Comparison of ENCODE assay signal across 8 cellular contexts in the genomic region with DNA sequence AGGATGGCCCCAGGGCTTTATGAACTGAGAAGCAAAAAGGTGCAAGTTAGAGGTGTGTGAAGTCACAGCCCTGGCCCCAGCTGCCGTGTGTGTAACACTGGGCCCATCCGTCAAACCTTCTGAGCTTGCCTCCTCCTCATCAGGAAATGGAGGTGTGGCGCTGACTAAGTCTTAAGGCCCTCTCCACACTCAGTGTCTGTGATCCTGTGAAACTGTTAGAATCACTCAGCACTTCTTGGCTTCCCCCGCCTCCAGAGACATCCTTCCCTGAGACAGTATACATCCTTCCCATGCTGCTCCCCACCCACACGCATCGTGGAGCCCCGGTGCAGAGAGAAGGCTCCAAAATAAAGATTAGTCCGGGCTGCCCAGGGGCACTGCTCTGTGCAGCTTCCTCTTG. TPM values are rescaled to one million over a fixed set of nuclear protein-coding genes. Genes with fewer than 3 reads are reported as not detected.
DNase-seq lines count a peak whose midpoint lies in the region; ATAC-seq, FAIRE-seq and TF ChIP-seq lines count a peak whose summit lies in the region.

No MANE protein-coding gene starts in this region.

- H3K9ac ChIP-seq in K562 (ENCODE audit: insufficient read depth in 1 of 2, low read depth in 2 of 2, low read length in 2 of 2) (peak overlapping the region in 1 of 2 experiments; percentile 70; a peak in 1 of 4 replicates), skeletal muscle satellite cell (ENCODE audit: low read depth, low read length) (peak overlapping the region; percentile 18)

- CTCF ChIA-PET in RWPE1 (lab: Yijun Ruan, JAX), result interaction anchor here (0.6 kb wide), 1 partner anchor 193 kb away, joined by 4 read pairs; no protein-coding TSS in a partner anchor
- CTCF ChIA-PET in K562 (lab: Yijun Ruan, JAX; ENCODE audit: low intra/inter-chr PET ratio), result no interaction called here
- CTCF ChIA-PET in OCI-LY7 (lab: Charles Lee; ENCODE audit: unreplicated experiment), result no interaction called here

- no peak for TF ChIP-seq CTCF in RWPE1 (conservative IDR thresholded peaks at IDR 0.05; ENCODE audit: low read depth)
- TF ChIP-seq CTCF in K562 (IDR thresholded peaks at IDR 0.05 in 2 of 3, conservative IDR thresholded peaks at IDR 0.05 in 1 of 3; ENCODE audit: insufficient read depth in 2 of 3, low read depth in 1 of 3, low read length in 3 of 3), result no peak
- no peak for TF ChIP-seq CTCF in OCI-LY7 (conservative IDR thresholded peaks at IDR 0.05; ENCODE audit: low read length)

- intact Hi-C loops in K562 (cut with micrococcal nuclease) (loop anchor here (5.0 kb wide), 1 partner anchor 33 kb away; the partner anchor contains the start of gene LRP8), OCI-LY7 (cut with micrococcal nuclease; ENCODE audit: unreplicated experiment) (loop anchor here (5.0 kb wide), 1 partner anchor 98 kb away; no protein-coding TSS in a partner anchor)

- in situ Hi-C loops in K562 (cut with MboI), result no loop called here
- in situ Hi-C loops in G401 (cut with HindIII; ENCODE audit: low sequenced_read_pairs), result no loop called here

- H3K4me3 ChIP-seq in K562 (no peak overlapping the region), skeletal muscle satellite cell (ENCODE audit: low read length) (peak overlapping the region; percentile 12), OCI-LY7 (ENCODE audit: low read depth, low read length, poor library complexity, severe bottlenecking) (no peak overlapping the region)

- TF ChIP-seq RAD21 in K562 (CRISPR knock-in tag; conservative IDR thresholded peaks at IDR 0.05 in 1 of 2, IDR thresholded peaks at IDR 0.05 in 1 of 2), result no peak

- no peaks in the 10 kb centered on the region for H3K9me2 ChIP-seq in OCI-LY7 (ENCODE audit: insufficient read depth, low read length)

- POLR2A ChIA-PET in RWPE1 (lab: Yijun Ruan, JAX; ENCODE audit: low non-redundant PET) (no interaction called here), K562 (lab: Yijun Ruan, JAX) (interaction anchor here (0.6 to 1.0 kb wide), 2 partner anchors 9 to 22 kb away, joined by 3 to 4 read pairs; no protein-coding TSS in a partner anchor), OCI-LY7 (lab: Charles Lee) (no interaction called here)

- 64% methylated on average over 8 of the region's 8 CpGs for WGBS in K562 (ENCODE audit: insufficient coverage, low coverage, missing lambda C conversion rate)

- peak; percentile 58 for FAIRE-seq in K562 (lab: Jason Lieb, UNC)

- BruUV-seq in K562 (replicated peaks; lab: Mats Ljungman, UMichigan) (no TSS peak), OCI-LY7 (replicated peaks; lab: Mats Ljungman, UMichigan) (no TSS peak)

- H2AFZ ChIP-seq in K562 (ENCODE audit: low read depth, low read length), result no peak overlapping the region
- H2AFZ ChIP-seq in OCI-LY7 (ENCODE audit: low read length), result no peak overlapping the region

- ATAC-seq in K562 (peak; percentile 13), GM21526 (IDR thresholded peaks at IDR 0.05; ENCODE audit: low FRiP score, unreplicated experiment) (no peak)

- no peak for TF ChIP-seq POLR2A in K562 (conservative IDR thresholded peaks at IDR 0.05)

- H3K9me1 ChIP-seq in K562 (ENCODE audit: control insufficient read depth, insufficient read depth, low read length), result peaks cover 10% of the 10 kb centered on the region

- peak; percentile 28 for DNase-seq in COLO829 (ENCODE audit: low spot score)
- peak; percentile 64 for DNase-seq in RWPE1 (ENCODE audit: low spot score)
- DNase-seq in K562 (ENCODE audit: extremely low read depth in 1 of 4, low spot score in 3 of 4), result peak in 1 of 4 experiments; percentile 42
- DNase-seq in germinal center (ENCODE audit: low spot score), result no peak
- no peak for DNase-seq in G401 (ENCODE audit: low spot score)
- DNase-seq in OCI-LY7 (ENCODE audit: low spot score), result no peak

- no peak for TF ChIP-seq EP300 in K562 (IDR thresholded peaks at IDR 0.05; ENCODE audit: low read length)

- H3K4me2 ChIP-seq in K562 (ENCODE audit: insufficient read depth, low read length), result no peak overlapping the region
- peak overlapping the region; percentile 32 for H3K4me2 ChIP-seq in skeletal muscle satellite cell (ENCODE audit: low read length)
- no peak overlapping the region for H3K4me2 ChIP-seq in OCI-LY7 (ENCODE audit: low read length)

- H3K36me3 ChIP-seq in K562 (ENCODE audit: control insufficient read depth, insufficient read depth, low read length) (peaks cover 43% of the 10 kb centered on the region; the same call in 2 of the 3 replicates), skeletal muscle satellite cell (ENCODE audit: insufficient read depth, low read length) (peaks cover 3% of the 10 kb centered on the region), OCI-LY7 (ENCODE audit: insufficient read depth, low read length) (peaks cover 50% of the 10 kb centered on the region; the same call in 1 of the 2 replicates)

- H3K27me3 ChIP-seq in K562 (ENCODE audit: control insufficient read depth in 2 of 2, insufficient read depth in 2 of 2, low read length in 2 of 2) (no peaks in the 10 kb centered on the region), skeletal muscle satellite cell (ENCODE audit: control insufficient read depth, insufficient read depth, low read length) (no peaks in the 10 kb centered on the region)

- peaks cover 38% of the 10 kb centered on the region for H4K20me1 ChIP-seq in K562 (replicated peaks; ENCODE audit: control insufficient read depth, insufficient read depth, low read length)
- no peaks in the 10 kb centered on the region; the same call in 1 of the 2 replicates for H4K20me1 ChIP-seq in OCI-LY7 (ENCODE audit: insufficient read depth, low read length)

- H3K4me1 ChIP-seq in K562 (replicated peaks in 1 of 2; ENCODE audit: control insufficient read depth in 2 of 2, insufficient read depth in 2 of 2, low read length in 2 of 2) (peaks cover 7 to 35% of the 10 kb centered on the region in 2 experiments; a peak in 3 of 5 replicates), skeletal muscle satellite cell (ENCODE audit: control insufficient read depth, insufficient read depth, low read length) (peaks cover 51% of the 10 kb centered on the region), OCI-LY7 (ENCODE audit: insufficient read depth, low read length, poor library complexity, severe bottlenecking) (peaks cover 22% of the 10 kb centered on the region)

- H3K27ac ChIP-seq in RWPE1 (peak overlapping the region; percentile 77), K562 (ENCODE audit: extremely low read depth, low read depth, low read length) (no peak overlapping the region), OCI-LY7 (ENCODE audit: low read depth, low read length, poor library complexity, severe bottlenecking) (no peak overlapping the region)

- no peaks in the 10 kb centered on the region for H3K9me3 ChIP-seq in K562 (replicated peaks; ENCODE audit: control insufficient read depth, insufficient read depth, low read depth, low read length)
- H3K9me3 ChIP-seq in skeletal muscle satellite cell (replicated peaks; ENCODE audit: low read length), result no peaks in the 10 kb centered on the region
- no peaks in the 10 kb centered on the region for H3K9me3 ChIP-seq in OCI-LY7 (ENCODE audit: low read length)

- H3K79me2 ChIP-seq in K562 (ENCODE audit: control insufficient read depth, insufficient read depth, low read length), result peaks cover 21% of the 10 kb centered on the region
- no peaks in the 10 kb centered on the region for H3K79me2 ChIP-seq in OCI-LY7 (ENCODE audit: insufficient read depth, low read depth, low read length)

RNA-seq across cellular contexts. Expression of gene LRP8, which starts 33.3 kb away (rescaled TPM):
- total RNA-seq in K562 (2011; cell fraction: chromatin; rRNA removed; ENCODE audit: low replicate concordance), result 204 and 345 TPM in 2 replicates
- 194 and 216 TPM in 2 replicates for total RNA-seq in K562 (2011; cell fraction: nucleolus; rRNA removed)
- total RNA-seq in K562 (2011; cell fraction: nucleoplasm; rRNA removed), result 168 and 198 TPM in 2 replicates
- total RNA-seq in K562 (2014; rRNA removed) (24.2 and 27.6 TPM in 2 replicates), K562 (2014; rRNA removed; fragmentation: Illumina TruSeq; extraction: Trizol) (27.5 and 29.1 TPM in 2 replicates), K562 (2015; rRNA removed; fragmentation: Illumina TruSeq; extraction: Trizol) (35.3 and 35.9 TPM in 2 replicates), K562 (2021) (34.3 and 42.7 TPM in 2 replicates), OCI-LY7 (2022) (67.5 and 70.0 TPM in 2 replicates)
- polyA plus RNA-seq in K562 (2011; rRNA removed) (56.1 and 81.1 TPM in 2 replicates), K562 (2014; fragmentation: Illumina TruSeq; extraction: Trizol) (41.4 and 44.4 TPM in 2 replicates), K562 (2014; fragmentation: Nextera tagmentation; extraction: Ambion mirVana) (1 to 10 TPM; 7.1 to 8.8 TPM), K562 (2014; rRNA removed) (31.3 and 35.3 TPM in 2 replicates)
- polyA plus RNA-seq in K562 (2011; cell fraction: cytosol; rRNA removed), result 51.8 and 56.8 TPM in 2 replicates
- 300 and 376 TPM in 2 replicates for polyA plus RNA-seq in K562 (2011; cell fraction: nucleus; rRNA removed)
- polyA plus RNA-seq in K562 (2012), result 19.3 and 23.5 TPM in 2 replicates
- polyA minus RNA-seq in K562 (2011; rRNA and poly(A)+ RNA removed), result 90.5 and 95.8 TPM in 2 replicates
- polyA minus RNA-seq in K562 (2011; cell fraction: cytosol; rRNA and poly(A)+ RNA removed), result 33.8 and 37.6 TPM in 2 replicates
- 90.9 and 98.3 TPM in 2 replicates for polyA minus RNA-seq in K562 (2011; cell fraction: nucleus; rRNA and poly(A)+ RNA removed)
- 27.9 and 28.6 TPM in 2 replicates for total RNA-seq in skeletal muscle satellite cell (2012; rRNA removed)
- 7.0 and 8.0 TPM in 2 replicates for total RNA-seq in G401 (2014; rRNA removed; shearing (Covaris generic))
- 57.5 and 65.6 TPM in 2 replicates for total RNA-seq in OCI-LY7 (2014; rRNA removed; shearing (Covaris generic))

RNA-seq across cellular contexts. Expression of gene MAGOH, which starts 56.2 kb away (rescaled TPM):
- 10.5 and 25.2 TPM in 2 replicates for total RNA-seq in K562 (2011; cell fraction: chromatin; rRNA removed; ENCODE audit: low replicate concordance)
- 13.8 and 15.3 TPM in 2 replicates for total RNA-seq in K562 (2011; cell fraction: nucleolus; rRNA removed)
- 23.0 and 35.0 TPM in 2 replicates for total RNA-seq in K562 (2011; cell fraction: nucleoplasm; rRNA removed)
- 106 and 125 TPM in 2 replicates for total RNA-seq in K562 (2014; rRNA removed)
- total RNA-seq in K562 (2014; rRNA removed; fragmentation: Illumina TruSeq; extraction: Trizol), result 135 and 156 TPM in 2 replicates
- total RNA-seq in K562 (2015; rRNA removed; fragmentation: Illumina TruSeq; extraction: Trizol), result 134 and 152 TPM in 2 replicates
- 110 and 113 TPM in 2 replicates for total RNA-seq in K562 (2021)
- 80.7 and 102 TPM in 2 replicates for polyA plus RNA-seq in K562 (2011; rRNA removed)
- 10.7 and 38.1 TPM in 2 replicates for polyA plus RNA-seq in K562 (2011; cell fraction: cytosol; rRNA removed)
- 9.7 and 18.4 TPM in 2 replicates for polyA plus RNA-seq in K562 (2011; cell fraction: nucleus; rRNA removed)
- polyA plus RNA-seq in K562 (2012), result 79.1 and 298 TPM in 2 replicates
- polyA plus RNA-seq in K562 (2014; fragmentation: Illumina TruSeq; extraction: Trizol), result 184 and 190 TPM in 2 replicates
- 100 to 1,000 TPM; 132 to 342 TPM for polyA plus RNA-seq in K562 (2014; fragmentation: Nextera tagmentation; extraction: Ambion mirVana)
- polyA plus RNA-seq in K562 (2014; rRNA removed), result 243 and 263 TPM in 2 replicates
- polyA minus RNA-seq in K562 (2011; rRNA and poly(A)+ RNA removed), result 71.4 and 83.4 TPM in 2 replicates
- 29.5 and 30.9 TPM in 2 replicates for polyA minus RNA-seq in K562 (2011; cell fraction: cytosol; rRNA and poly(A)+ RNA removed)
- 18.8 and 38.3 TPM in 2 replicates for polyA minus RNA-seq in K562 (2011; cell fraction: nucleus; rRNA and poly(A)+ RNA removed)
- 23.6 and 25.9 TPM in 2 replicates for total RNA-seq in skeletal muscle satellite cell (2012; rRNA removed)
- 15.2 and 55.9 TPM in 2 replicates for total RNA-seq in G401 (2014; rRNA removed; shearing (Covaris generic))
- 93.0 and 98.3 TPM in 2 replicates for total RNA-seq in OCI-LY7 (2014; rRNA removed; shearing (Covaris generic))
- total RNA-seq in OCI-LY7 (2022), result 72.4 and 87.3 TPM in 2 replicates

Comparison
In these comparisons a context has a peak if more than half of its experiments do, and no peak if none do; other contexts are left out.
1. DNase-seq: peak in COLO829 (single experiment) and RWPE1 (single experiment); none in germinal center (single experiment), G401 (single experiment) and OCI-LY7 (single experiment).